8 cellular contexts compared by ENCODE assay signal in genomic region chr19:58386166-58386575, GRCh38. TPM values are rescaled to one million over a fixed set of nuclear protein-coding genes. Genes with fewer than 3 reads are reported as not detected.
DNase-seq lines count a peak whose midpoint lies in the region; ATAC-seq and TF ChIP-seq lines count a peak whose summit lies in the region.

No MANE protein-coding gene starts in this region.

- no peak for DNase-seq in AG04450 (ENCODE audit: low read depth, low spot score)
- peak; percentile 52 for DNase-seq in OCI-M1 (lab: John Stamatoyannopoulos, UW)
- DNase-seq in endothelial cell (ENCODE audit: low spot score), result no peak
- no peak for DNase-seq in neural crest cell (ENCODE audit: low read depth, low spot score)
- DNase-seq in AG08395 (ENCODE audit: low spot score), result no peak
- DNase-seq in activated CD8-positive, alpha-beta memory T cell treated with anti-CD3 and anti-CD28 coated beads, Interleukin-2, amount 50 U/mL, for 4 hours, result no peak
- no peak for DNase-seq in DMS 273 (lab: John Stamatoyannopoulos, UW; ENCODE audit: unreplicated experiment)

- H3K4me3 ChIP-seq in AG04450 (ENCODE audit: low read depth, low read length), result peak overlapping the region; percentile 97

- peaks cover 20% of the 10 kb centered on the region for H3K4me1 Mint-ChIP-seq in endothelial cell (ENCODE audit: unreplicated experiment)
- H3K4me1 Mint-ChIP-seq in neural crest cell, result peaks cover 38% of the 10 kb centered on the region

- peak overlapping the region; percentile 99 for H3K27ac ChIP-seq in AG04450 (ENCODE audit: low read depth, low read length)

- H3K9me3 Mint-ChIP-seq in endothelial cell (ENCODE audit: unreplicated experiment) (no peaks in the 10 kb centered on the region), neural crest cell (no peaks in the 10 kb centered on the region)

- TF ChIP-seq CTCF in AG04450 (IDR thresholded peaks at IDR 0.05; ENCODE audit: low read depth, low read length), result no peak
- TF ChIP-seq CTCF in endothelial cell (IDR thresholded peaks at IDR 0.05; ENCODE audit: unreplicated experiment), result no peak
- no peak for TF ChIP-seq CTCF in neural crest cell (conservative IDR thresholded peaks at IDR 0.05)

- peak; percentile 3 for ATAC-seq in GM21367 (IDR thresholded peaks at IDR 0.05; ENCODE audit: unreplicated experiment)

- no peaks in the 10 kb centered on the region; the same call in 1 of the 2 replicates for H3K9me3 ChIP-seq in AG04450 (ENCODE audit: control insufficient read depth, insufficient read depth, low read length)

- CTCF ChIA-PET in AG04450 (lab: Charles Lee), result no interaction called here

- H3K4me3 Mint-ChIP-seq in endothelial cell (ENCODE audit: unreplicated experiment) (peak overlapping the region; percentile 97), neural crest cell (peak overlapping the region; percentile 99)

- no peaks in the 10 kb centered on the region for H3K27me3 ChIP-seq in AG04450 (ENCODE audit: control insufficient read depth, insufficient read depth, low read length)

- H3K27me3 Mint-ChIP-seq in endothelial cell (ENCODE audit: unreplicated experiment) (peaks cover 6% of the 10 kb centered on the region), neural crest cell (ENCODE audit: low read depth) (peaks cover 4% of the 10 kb centered on the region)

- POLR2A ChIA-PET in AG04450 (lab: Yijun Ruan, JAX), result interaction anchor here (0.6 to 1.2 kb wide), 4 partner anchors 13 to 213 kb away, joined by 3 read pairs; partner anchors contain the start of gene ZBTB45

- H3K27ac Mint-ChIP-seq in endothelial cell (ENCODE audit: unreplicated experiment) (peak overlapping the region; percentile 81), neural crest cell (ENCODE audit: unreplicated experiment) (peak overlapping the region; percentile 100)

- H3K36me3 Mint-ChIP-seq in endothelial cell (ENCODE audit: low read depth, unreplicated experiment) (peaks cover 22% of the 10 kb centered on the region), neural crest cell (ENCODE audit: low read depth) (peaks cover 15% of the 10 kb centered on the region)

RNA-seq across cellular contexts. Expression of gene RPS5, which starts 0.9 kb away (rescaled TPM):
- 1,927 and 2,646 TPM in 2 replicates for polyA plus RNA-seq in AG04450 (2011; rRNA removed)
- polyA minus RNA-seq in AG04450 (2011; rRNA and poly(A)+ RNA removed), result 1,056 and 1,413 TPM in 2 replicates
- total RNA-seq in endothelial cell (ENCODE audit: unreplicated experiment) (1,047 TPM), neural crest cell (1,209 and 1,215 TPM in 2 replicates)

RNA-seq across cellular contexts. Expression of gene ZNF837, which starts 5.3 kb away (rescaled TPM):
- polyA plus RNA-seq in AG04450 (2011; rRNA removed), result 0.33 and 0.37 TPM in 2 replicates
- 0.17 and 0.32 TPM in 2 replicates for polyA minus RNA-seq in AG04450 (2011; rRNA and poly(A)+ RNA removed)
- 4.5 TPM for total RNA-seq in endothelial cell (ENCODE audit: unreplicated experiment)
- total RNA-seq in neural crest cell, result 4.5 and 5.0 TPM in 2 replicates

RNA-seq across cellular contexts. Expression of gene RNF225, which starts 9.3 kb away (rescaled TPM):
- polyA plus RNA-seq in AG04450 (2011; rRNA removed), result not detected in 2 replicates
- not detected in 2 replicates for polyA minus RNA-seq in AG04450 (2011; rRNA and poly(A)+ RNA removed)
- not detected for total RNA-seq in endothelial cell (ENCODE audit: unreplicated experiment)
- total RNA-seq in neural crest cell, result 1.5 and 1.6 TPM in 2 replicates

RNA-seq across cellular contexts. Expression of gene ZNF584, which starts 22.3 kb away (rescaled TPM):
- 11.9 and 14.3 TPM in 2 replicates for polyA plus RNA-seq in AG04450 (2011; rRNA removed)
- polyA minus RNA-seq in AG04450 (2011; rRNA and poly(A)+ RNA removed), result 13.9 and 15.7 TPM in 2 replicates
- total RNA-seq in endothelial cell (ENCODE audit: unreplicated experiment) (6.0 TPM), neural crest cell (28.4 and 31.1 TPM in 2 replicates)

RNA-seq across cellular contexts. Expression of gene ZNF497, which starts 23.6 kb away (rescaled TPM):
- 0.06 TPM in 2 replicates for polyA plus RNA-seq in AG04450 (2011; rRNA removed)
- polyA minus RNA-seq in AG04450 (2011; rRNA and poly(A)+ RNA removed), result 0.13 and 0.18 TPM in 2 replicates
- 3.6 TPM for total RNA-seq in endothelial cell (ENCODE audit: unreplicated experiment)
- 8.4 and 9.1 TPM in 2 replicates for total RNA-seq in neural crest cell
